ENCODE assay signal across 16 cellular contexts in the genomic region with DNA sequence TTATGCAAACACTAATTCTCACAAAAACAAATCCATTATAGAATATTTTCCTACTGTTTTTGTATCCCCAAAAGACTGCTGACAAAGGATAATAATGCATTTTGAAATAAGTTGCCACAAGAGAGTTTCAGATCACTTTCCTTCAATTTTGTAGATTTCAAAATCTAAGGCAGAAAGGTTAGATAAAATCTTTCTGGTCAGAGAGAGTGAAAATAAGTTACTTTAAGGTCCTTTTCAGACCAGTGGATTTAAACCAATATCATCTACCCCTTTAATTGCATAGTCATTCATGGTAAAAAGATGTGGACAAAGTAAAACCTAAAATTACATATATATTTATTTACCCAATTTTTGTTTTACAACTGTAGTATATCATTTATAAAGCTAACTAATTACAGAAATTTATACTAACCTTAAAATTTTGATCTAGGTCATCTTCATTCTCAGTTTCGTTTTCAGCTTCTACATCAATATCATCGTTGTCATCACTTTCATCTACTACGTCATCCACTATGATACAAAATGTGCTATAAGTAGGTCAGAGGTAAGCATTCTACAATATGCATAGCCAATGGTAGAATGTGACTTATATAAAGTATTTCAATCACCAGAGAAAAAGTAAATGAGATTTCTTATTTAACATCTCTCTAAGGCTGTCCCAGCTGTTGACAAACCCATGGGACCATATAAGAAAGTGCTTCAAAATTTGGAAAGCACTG.
"Had no signal": no experiment of that assay in that cellular context is flagged by ENCODE, and none has a peak within 500 bp of the region (broad histone marks: within the 10 kb centered on the region; RNA-seq: fewer than 3 reads in every experiment).

No MANE protein-coding gene starts in this region.

- H3K4me1 Mint-ChIP-seq: WTC11 had no signal

- H3K27ac Mint-ChIP-seq: activated CD4-positive, alpha-beta T cell treated with anti-CD3 and anti-CD28 coated beads, Interleukin-2, amount 10 ng/mL, durations not matched to agents 7 days and 5 days had no signal

- DNase-seq: activated CD4-positive, alpha-beta T cell treated with anti-CD3 and anti-CD28 coated beads, Interleukin-2, amount 10 ng/mL, durations not matched to agents 7 days and 5 days; activated effector memory CD4-positive, alpha-beta T cell treated with Interleukin-2 at 50 U/mL for 16 hours; activated naive CD4-positive, alpha-beta T cell treated with anti-CD3 and anti-CD28 coated beads, Interleukin-2, amount 50 U/mL, for 16 hours; activated T-cell treated with anti-CD3 and anti-CD28 coated beads, Interleukin-2, amount 50 U/mL, for 1 hour; kidney; left lung; naive B cell; pancreas; sigmoid colon; stimulated activated CD4-positive, alpha-beta T cell treated with anti-CD3 and anti-CD28 coated beads, Interleukin-1b, Interleukin-23, amount 100 ng/mL, for 48 hours; stomach; testis; upper lobe of left lung had no signal

- H3K4me3 ChIP-seq: esophagus muscularis mucosa, hepatocyte, left lung, pancreas, sigmoid colon, stomach, testis, upper lobe of left lung had no signal

- H3K27me3 ChIP-seq: esophagus muscularis mucosa, hepatocyte, left lung, pancreas, sigmoid colon, stomach, testis, upper lobe of left lung had no signal

- H3K79me2 ChIP-seq: hepatocyte had no signal

- H3K27me3 Mint-ChIP-seq: activated CD4-positive, alpha-beta T cell treated with anti-CD3 and anti-CD28 coated beads, Interleukin-2, amount 10 ng/mL, durations not matched to agents 7 days and 5 days; naive B cell had no signal

- H3K36me3 ChIP-seq: pancreas had no signal

- H3K4me1 ChIP-seq: esophagus muscularis mucosa, left lung, pancreas, sigmoid colon, stomach, testis, upper lobe of left lung had no signal

- ATAC-seq: left lung, pancreas, WTC11 had no signal

- H3K9me3 ChIP-seq: esophagus muscularis mucosa, left lung, pancreas, sigmoid colon, stomach, testis, upper lobe of left lung had no signal

- H3K9me3 Mint-ChIP-seq: activated CD4-positive, alpha-beta T cell treated with anti-CD3 and anti-CD28 coated beads, Interleukin-2, amount 10 ng/mL, durations not matched to agents 7 days and 5 days; WTC11 had no signal

- H3K4me3 Mint-ChIP-seq: activated CD4-positive, alpha-beta T cell treated with anti-CD3 and anti-CD28 coated beads, Interleukin-2, amount 10 ng/mL, durations not matched to agents 7 days and 5 days; WTC11 had no signal

- H3K4me2 ChIP-seq: hepatocyte had no signal

- H3K27ac ChIP-seq: esophagus muscularis mucosa, hepatocyte, left lung, pancreas, sigmoid colon, stomach, testis, upper lobe of left lung had no signal

- H2AFZ ChIP-seq: hepatocyte had no signal
